Comparison of ENCODE assay signal across 11 cellular contexts in the genomic region with DNA sequence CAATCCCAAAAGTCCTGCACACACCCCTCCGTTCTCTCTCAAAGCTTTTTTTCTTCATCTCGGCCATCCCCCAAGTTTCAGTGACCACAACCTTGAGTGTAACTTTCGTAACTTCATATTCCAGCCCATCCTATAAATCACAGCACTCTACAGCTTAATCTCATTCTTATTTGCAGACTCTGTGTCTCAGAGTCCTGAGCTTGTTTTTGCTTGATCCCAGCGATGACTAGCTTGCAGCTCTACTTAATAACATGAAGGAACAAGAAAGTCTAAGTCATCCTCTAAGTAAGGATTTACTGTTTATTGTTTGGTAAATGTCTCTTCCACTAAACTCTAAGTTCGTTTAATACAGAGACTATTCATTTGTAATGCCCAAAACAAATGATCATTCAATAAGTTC.
"Had no signal": no experiment of that assay in that cellular context is flagged by ENCODE, and none has a peak within 500 bp of the region (broad histone marks: within the 10 kb centered on the region; RNA-seq: fewer than 3 reads in every experiment).

No MANE protein-coding gene starts in this region.

- H3K36me3 ChIP-seq: gastrocnemius medialis, ovary, thoracic aorta, upper lobe of left lung had no signal

- H3K4me3 Mint-ChIP-seq: activated naive CD4-positive, alpha-beta T cell treated with anti-CD3 and anti-CD28 coated beads for 36 hours had no signal

- H3K27ac ChIP-seq: gastrocnemius medialis, ovary, psoas muscle, thoracic aorta, upper lobe of left lung had no signal

- H3K9me3 Mint-ChIP-seq: activated naive CD4-positive, alpha-beta T cell treated with anti-CD3 and anti-CD28 coated beads for 36 hours; naive thymus-derived CD4-positive, alpha-beta T cell; T-helper 2 cell treated with Interferon-gamma antibody and Interleukin-4, amounts not matched to agents 5 μg/mL and 100 μg/mL, for 36 hours had no signal

- H3K4me3 ChIP-seq: gastrocnemius medialis, lung, mucosa of descending colon, ovary, psoas muscle, thoracic aorta, upper lobe of left lung had no signal

- H3K27me3 ChIP-seq: gastrocnemius medialis, ovary, upper lobe of left lung had no signal

- H3K27ac Mint-ChIP-seq: activated naive CD4-positive, alpha-beta T cell treated with anti-CD3 and anti-CD28 coated beads for 36 hours; T-helper 2 cell treated with Interferon-gamma antibody and Interleukin-4, amounts not matched to agents 5 μg/mL and 100 μg/mL, for 36 hours had no signal

- ATAC-seq: gastrocnemius medialis had no signal

- H3K9me3 ChIP-seq: gastrocnemius medialis, mucosa of descending colon, ovary, psoas muscle, thoracic aorta, upper lobe of left lung had no signal

- H3K36me3 Mint-ChIP-seq: naive thymus-derived CD4-positive, alpha-beta T cell had no signal

- DNase-seq: kidney had no signal
